In the genomic region with DNA sequence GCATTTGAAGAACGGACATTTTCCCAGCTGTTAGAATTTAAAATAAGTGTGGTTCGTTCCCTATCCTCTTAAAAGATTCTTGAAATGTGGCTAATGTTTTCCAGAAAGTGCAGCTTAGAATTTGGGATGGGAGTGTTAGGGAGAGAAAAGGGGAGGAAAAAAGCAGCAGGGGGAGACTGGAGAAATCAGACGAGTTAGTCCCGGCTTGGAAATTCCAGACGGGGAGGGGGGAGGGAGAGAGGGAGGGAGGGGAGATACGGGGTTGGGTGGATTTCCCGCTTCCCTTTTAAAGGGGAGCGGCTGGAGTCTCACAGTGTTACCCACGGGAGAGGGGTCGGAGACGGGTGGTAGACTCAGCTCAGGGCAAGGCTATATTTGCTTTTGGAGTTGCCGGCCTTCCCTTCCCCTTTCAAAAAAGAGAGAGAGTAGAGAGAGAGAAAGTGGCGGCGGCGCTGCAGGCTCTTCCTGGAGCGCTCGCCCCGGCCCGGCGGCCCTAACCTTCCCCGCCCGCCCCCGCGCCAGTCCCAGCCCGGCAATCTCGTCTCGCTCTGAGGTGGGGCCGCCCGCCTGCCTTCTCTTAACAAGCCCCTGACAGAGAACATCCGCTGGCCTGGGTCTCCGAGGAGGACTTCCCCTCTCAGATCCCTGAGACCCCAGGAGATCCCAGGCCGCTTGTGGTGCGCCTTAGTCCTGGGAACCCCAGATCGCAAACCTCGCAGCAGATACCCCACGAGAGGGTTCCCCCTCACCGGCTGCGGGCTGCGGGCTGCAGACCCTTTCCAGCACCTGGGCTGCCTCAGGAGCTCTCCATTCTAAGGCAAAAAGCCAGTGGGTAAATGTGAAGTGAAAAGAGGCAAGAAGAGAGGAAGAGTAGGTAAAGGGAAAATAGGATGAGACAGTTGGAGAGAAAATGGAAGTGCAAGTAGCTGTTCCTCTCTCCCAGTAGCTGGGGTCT, we compare ENCODE assay signal across 11 cellular contexts. TPM values are rescaled to one million over a fixed set of nuclear protein-coding genes. Genes with fewer than 3 reads are reported as not detected.
DNase-seq lines count a peak whose midpoint lies in the region; ATAC-seq and TF ChIP-seq lines count a peak whose summit lies in the region.
"Had no signal": no experiment of that assay in that cellular context is flagged by ENCODE, and none has a peak within 500 bp of the region (broad histone marks: within the 10 kb centered on the region; RNA-seq: fewer than 3 reads in every experiment).

No MANE protein-coding gene starts in this region.

- H3K27me3 Mint-ChIP-seq in activated CD4-positive, alpha-beta T cell treated with anti-CD3 and anti-CD28 coated beads for 36 hours: peaks cover 78% of the 10 kb centered on the region

- no peak overlapping the region for H3K4me3 Mint-ChIP-seq in activated CD4-positive, alpha-beta T cell treated with anti-CD3 and anti-CD28 coated beads for 36 hours

- H4K20me1 ChIP-seq in hepatocyte (ENCODE audit: insufficient read depth, poor library complexity, severe bottlenecking) (peaks cover 38% of the 10 kb centered on the region), smooth muscle cell (ENCODE audit: low read depth) (peaks cover 87% of the 10 kb centered on the region)

- H3K79me2 ChIP-seq in hepatocyte: peaks cover 99% of the 10 kb centered on the region
- peaks cover 100% of the 10 kb centered on the region for H3K79me2 ChIP-seq in smooth muscle cell (ENCODE audit: low read depth)

- no peak overlapping the region for H2AFZ ChIP-seq in hepatocyte
- H2AFZ ChIP-seq in smooth muscle cell (ENCODE audit: low read depth): peak overlapping the region; percentile 36

- H3K9me2 ChIP-seq in hepatocyte (replicated peaks; ENCODE audit: insufficient read depth): no peaks in the 10 kb centered on the region

- H3K9me3 ChIP-seq in hepatocyte (ENCODE audit: low read depth) (no peaks in the 10 kb centered on the region), smooth muscle cell (replicated peaks; ENCODE audit: low read depth) (no peaks in the 10 kb centered on the region)

- peaks cover 16% of the 10 kb centered on the region for H3F3A ChIP-seq in smooth muscle cell (ENCODE audit: low read depth)

- no peaks in the 10 kb centered on the region for H3K4me1 Mint-ChIP-seq in activated CD4-positive, alpha-beta T cell treated with anti-CD3 and anti-CD28 coated beads for 36 hours

- TF ChIP-seq CTCF in hepatocyte (IDR thresholded peaks at IDR 0.05; ENCODE audit: poor library complexity): no peak
- TF ChIP-seq CTCF in smooth muscle cell (IDR thresholded peaks at IDR 0.05; ENCODE audit: borderline replicate concordance, insufficient read depth, poor library complexity, severe bottlenecking): no peak

- H3K36me3 ChIP-seq in hepatocyte (replicated peaks; ENCODE audit: insufficient read depth, low read depth) (no peaks in the 10 kb centered on the region), smooth muscle cell (ENCODE audit: low read depth) (no peaks in the 10 kb centered on the region)

- peak overlapping the region; percentile 89 for H3K9ac ChIP-seq in smooth muscle cell (ENCODE audit: low read depth)

- H3K4me2 ChIP-seq in hepatocyte (peak overlapping the region; percentile 92), smooth muscle cell (peak overlapping the region; percentile 95)

- peak overlapping the region; percentile 41 for H3K4me3 ChIP-seq in hepatocyte
- peak overlapping the region; percentile 96 for H3K4me3 ChIP-seq in smooth muscle cell

- H3K9me3 Mint-ChIP-seq in activated CD4-positive, alpha-beta T cell treated with anti-CD3 and anti-CD28 coated beads for 36 hours (ENCODE audit: low read depth): no peaks in the 10 kb centered on the region

- no peak for ATAC-seq in activated CD4-positive, alpha-beta T cell treated with anti-CD3 and anti-CD28 coated beads for 36 hours
- peak; percentile 33; the same call in 2 of the 3 replicates for ATAC-seq in SK-N-SH treated with all-trans-retinoic acid at 6 μM for 48 hours
- ATAC-seq in HG03457 (IDR thresholded peaks at IDR 0.05; ENCODE audit: unreplicated experiment): no peak

- WGBS in hepatocyte (ENCODE audit: low lambda C conversion rate, missing lambda C conversion rate): 15% methylated on average over 15 of the region's 39 CpGs
- 9% methylated on average over 20 of the region's 39 CpGs for WGBS in smooth muscle cell (ENCODE audit: low lambda C conversion rate)

- H3K27me3 ChIP-seq in hepatocyte (no peaks in the 10 kb centered on the region), smooth muscle cell (ENCODE audit: low read depth) (no peaks in the 10 kb centered on the region)

- peak overlapping the region; percentile 66 for H3K27ac ChIP-seq in hepatocyte
- peak overlapping the region; percentile 84 for H3K27ac ChIP-seq in smooth muscle cell (ENCODE audit: low read depth)

- POLR2A ChIA-PET in activated CD4-positive, alpha-beta T cell treated with anti-CD3 and anti-CD28 coated beads for 36 hours (lab: Charles Lee): no interaction called here

- no peak overlapping the region for H3K27ac Mint-ChIP-seq in activated CD4-positive, alpha-beta T cell treated with anti-CD3 and anti-CD28 coated beads for 36 hours

- H3K36me3 Mint-ChIP-seq in activated CD4-positive, alpha-beta T cell treated with anti-CD3 and anti-CD28 coated beads for 36 hours (ENCODE audit: low read depth): no peaks in the 10 kb centered on the region

- intact Hi-C loops in activated CD4-positive, alpha-beta T cell treated with anti-CD3 and anti-CD28 coated beads for 36 hours (cut with DNase I, micrococcal nuclease): no loop called here

- H3K4me1 ChIP-seq in hepatocyte (ENCODE audit: insufficient read depth) (peaks cover 54% of the 10 kb centered on the region), smooth muscle cell (ENCODE audit: low read depth) (peaks cover 52% of the 10 kb centered on the region)

- DNase-seq in activated CD4-positive, alpha-beta T cell treated with anti-CD3 and anti-CD28 coated beads for 36 hours: peak; percentile 20
- DNase-seq in activated CD4-positive, alpha-beta T cell treated with anti-CD3 and anti-CD28 coated beads for 1 hour: no peak
- peak; percentile 69 for DNase-seq in hepatocyte (ENCODE audit: low spot score)
- no peak for DNase-seq in smooth muscle cell (lab: John Stamatoyannopoulos, UW; ENCODE audit: unreplicated experiment)
- DNase-seq in activated CD4-positive, alpha-beta T cell treated with anti-CD3 and anti-CD28 coated beads for 4 hours: no peak
- DNase-seq in GM19240 (ENCODE audit: insufficient read length, low spot score): no peak
- DNase-seq: ACHN, NCI-H187 treated with DMSO at 0.1 percent for 48 hours had no signal

- CTCF ChIA-PET in activated CD4-positive, alpha-beta T cell treated with anti-CD3 and anti-CD28 coated beads for 36 hours (lab: Charles Lee): no interaction called here

TF ChIP-seq in SK-N-SH treated with all-trans-retinoic acid at 6 μM for 48 hours, 23 proteins besides CTCF, POLR2A, EP300 and RAD21:
- TF ChIP-seq ZFP30 (CRISPR knock-in tag; IDR thresholded peaks at IDR 0.05) (no peak), ESRRG (CRISPR knock-in tag; IDR thresholded peaks at IDR 0.05) (no peak), ZNF70 (CRISPR knock-in tag; IDR thresholded peaks at IDR 0.05) (no peak)
- TF ChIP-seq, protein P1, sequence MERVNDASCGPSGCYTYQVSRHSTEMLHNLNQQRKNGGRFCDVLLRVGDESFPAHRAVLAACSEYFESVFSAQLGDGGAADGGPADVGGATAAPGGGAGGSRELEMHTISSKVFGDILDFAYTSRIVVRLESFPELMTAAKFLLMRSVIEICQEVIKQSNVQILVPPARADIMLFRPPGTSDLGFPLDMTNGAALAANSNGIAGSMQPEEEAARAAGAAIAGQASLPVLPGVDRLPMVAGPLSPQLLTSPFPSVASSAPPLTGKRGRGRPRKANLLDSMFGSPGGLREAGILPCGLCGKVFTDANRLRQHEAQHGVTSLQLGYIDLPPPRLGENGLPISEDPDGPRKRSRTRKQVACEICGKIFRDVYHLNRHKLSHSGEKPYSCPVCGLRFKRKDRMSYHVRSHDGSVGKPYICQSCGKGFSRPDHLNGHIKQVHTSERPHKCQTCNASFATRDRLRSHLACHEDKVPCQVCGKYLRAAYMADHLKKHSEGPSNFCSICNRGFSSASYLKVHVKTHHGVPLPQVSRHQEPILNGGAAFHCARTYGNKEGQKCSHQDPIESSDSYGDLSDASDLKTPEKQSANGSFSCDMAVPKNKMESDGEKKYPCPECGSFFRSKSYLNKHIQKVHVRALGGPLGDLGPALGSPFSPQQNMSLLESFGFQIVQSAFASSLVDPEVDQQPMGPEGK (CRISPR knock-in tag; IDR thresholded peaks at IDR 0.05; ENCODE audit: borderline replicate concordance): no peak
- TF ChIP-seq, protein P2, sequence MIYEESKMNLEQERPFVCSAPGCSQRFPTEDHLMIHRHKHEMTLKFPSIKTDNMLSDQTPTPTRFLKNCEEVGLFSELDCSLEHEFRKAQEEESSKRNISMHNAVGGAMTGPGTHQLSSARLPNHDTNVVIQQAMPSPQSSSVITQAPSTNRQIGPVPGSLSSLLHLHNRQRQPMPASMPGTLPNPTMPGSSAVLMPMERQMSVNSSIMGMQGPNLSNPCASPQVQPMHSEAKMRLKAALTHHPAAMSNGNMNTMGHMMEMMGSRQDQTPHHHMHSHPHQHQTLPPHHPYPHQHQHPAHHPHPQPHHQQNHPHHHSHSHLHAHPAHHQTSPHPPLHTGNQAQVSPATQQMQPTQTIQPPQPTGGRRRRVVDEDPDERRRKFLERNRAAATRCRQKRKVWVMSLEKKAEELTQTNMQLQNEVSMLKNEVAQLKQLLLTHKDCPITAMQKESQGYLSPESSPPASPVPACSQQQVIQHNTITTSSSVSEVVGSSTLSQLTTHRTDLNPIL (CRISPR knock-in tag; IDR thresholded peaks at IDR 0.05; ENCODE audit: low read depth): no peak

RNA-seq across cellular contexts. Expression of a gene that starts 6.6 kb away (rescaled TPM):
- under 1 TPM; 0.43 to 0.97 TPM for total RNA-seq in activated CD4-positive, alpha-beta T cell treated with anti-CD3 and anti-CD28 coated beads for 36 hours
- total RNA-seq in hepatocyte (42.9 and 50.0 TPM in 2 replicates), smooth muscle cell (51.0 and 54.6 TPM in 2 replicates)
- polyA plus RNA-seq in hepatocyte (37.0 and 40.7 TPM in 2 replicates), smooth muscle cell (49.7 and 51.4 TPM in 2 replicates)
- polyA plus RNA-seq: keratinocyte had no signal

RNA-seq across cellular contexts. Expression of a gene that starts 35.4 kb away (rescaled TPM):
- total RNA-seq in activated CD4-positive, alpha-beta T cell treated with anti-CD3 and anti-CD28 coated beads for 36 hours: not detected
- total RNA-seq in hepatocyte (not detected in 2 replicates), smooth muscle cell (not detected in 2 replicates)
- polyA plus RNA-seq in hepatocyte (2.3 TPM in 2 replicates), smooth muscle cell (1.6 and 1.9 TPM in 2 replicates)
- polyA plus RNA-seq: keratinocyte had no signal

RNA-seq across cellular contexts. Expression of a gene that starts 59.2 kb away (rescaled TPM):
- 10 to 100 TPM; 59.5 to 94.0 TPM for total RNA-seq in activated CD4-positive, alpha-beta T cell treated with anti-CD3 and anti-CD28 coated beads for 36 hours
- total RNA-seq in hepatocyte (91.5 and 101 TPM in 2 replicates), smooth muscle cell (69.0 and 69.6 TPM in 2 replicates)
- polyA plus RNA-seq in hepatocyte (195 and 227 TPM in 2 replicates), smooth muscle cell (260 and 263 TPM in 2 replicates)

Comparison
In these comparisons a context has a peak if more than half of its experiments do, and no peak if none do; other contexts are left out.
1. DNase-seq: peak in activated CD4-positive, alpha-beta T cell treated with anti-CD3 and anti-CD28 coated beads for 36 hours (single experiment) and hepatocyte (single experiment); none in activated CD4-positive, alpha-beta T cell treated with anti-CD3 and anti-CD28 coated beads for 1 hour (single experiment), smooth muscle cell (single experiment), activated CD4-positive, alpha-beta T cell treated with anti-CD3 and anti-CD28 coated beads for 4 hours (0 of 2) and GM19240 (single experiment).
2. RNA of a gene that starts 6.6 kb away (total RNA-seq): 51.0 to 54.6 TPM in smooth muscle cell and 42.9 to 50.0 TPM in hepatocyte; 0.43 to 0.97 TPM in activated CD4-positive, alpha-beta T cell treated with anti-CD3 and anti-CD28 coated beads for 36 hours; every median in the first group is over 10 times any median in the second.